Comparison of ENCODE assay signal across 8 cellular contexts in genomic region chr2:86337235-86338099, GRCh38. TPM values are rescaled to one million over a fixed set of nuclear protein-coding genes. Genes with fewer than 3 reads are reported as not detected.
DNase-seq lines count a peak whose midpoint lies in the region; ATAC-seq and TF ChIP-seq lines count a peak whose summit lies in the region.

Gene REEP1, minus strand, starts transcription at chr2:86337626. Its CDS starts 116 bp downstream, at chr2:86337510.

- TF ChIP-seq CTCF in AG10803 (conservative IDR thresholded peaks at IDR 0.05; ENCODE audit: low read length), result no peak
- no peak for TF ChIP-seq CTCF in thyroid gland (IDR thresholded peaks at IDR 0.05)

- DNase-seq in AG10803 (ENCODE audit: low read depth) (no peak), SW480 (ENCODE audit: low spot score) (peak; percentile 57), mesendoderm (peak; percentile 23), thyroid gland (peak; percentile 7 to 25), globus pallidus (ENCODE audit: low spot score) (no peak), NCI-H1694 (lab: John Stamatoyannopoulos, UW) (no peak)

- no peaks in the 10 kb centered on the region for H3K9me3 ChIP-seq in ectodermal cell (ENCODE audit: control insufficient read depth, low read length)
- no peaks in the 10 kb centered on the region for H3K9me3 ChIP-seq in thyroid gland

- peak within 1 kb of the TSS; percentile 62 for H3K4me2 ChIP-seq in mesendoderm (ENCODE audit: low read length)

- peak within 1 kb of the TSS; percentile 7; the same call in 1 of the 2 replicates for H3K4me3 ChIP-seq in AG10803 (ENCODE audit: low read length)
- peak within 1 kb of the TSS; percentile 52 for H3K4me3 ChIP-seq in ectodermal cell (ENCODE audit: insufficient read depth, low read depth, low read length)
- no peak within 1 kb of the TSS for H3K4me3 ChIP-seq in mesendoderm (ENCODE audit: low read length)
- H3K4me3 ChIP-seq in thyroid gland (replicated peaks in 1 of 3), result peak within 1 kb of the TSS in 1 of 3 donors; percentile 40

- H3K9ac ChIP-seq in mesendoderm (ENCODE audit: low read length), result peak within 1 kb of the TSS; percentile 19

- intact Hi-C loops in thyroid gland (cut with DNase I), result no loop called here

- no peak within 1 kb of the TSS for H2AK5ac ChIP-seq in mesendoderm (ENCODE audit: low read length)

- H3K23ac ChIP-seq in mesendoderm (ENCODE audit: low read length), result no peak within 1 kb of the TSS

- peak within 1 kb of the TSS; percentile 56 for H3K56ac ChIP-seq in mesendoderm (ENCODE audit: low read length)

- H4K8ac ChIP-seq in mesendoderm (ENCODE audit: low read depth, low read length), result no peak within 1 kb of the TSS

- H3K27me3 ChIP-seq in ectodermal cell (ENCODE audit: control insufficient read depth, insufficient read depth, low read length, poor library complexity, severe bottlenecking), result peaks cover 78% of the 10 kb centered on the region
- H3K27me3 ChIP-seq in mesendoderm (ENCODE audit: insufficient read depth, low read length, poor library complexity), result peaks cover 28% of the 10 kb centered on the region
- no peaks in the 10 kb centered on the region for H3K27me3 ChIP-seq in thyroid gland

- no peak within 1 kb of the TSS for H3K4ac ChIP-seq in mesendoderm (ENCODE audit: low read depth, low read length)

- H4K5ac ChIP-seq in mesendoderm (ENCODE audit: low read length), result no peak within 1 kb of the TSS

- no peak within 1 kb of the TSS for H2BK5ac ChIP-seq in mesendoderm (ENCODE audit: low read length)

- no peak within 1 kb of the TSS for H3K27ac ChIP-seq in ectodermal cell (ENCODE audit: insufficient read depth, low read depth, low read length, poor library complexity, severe bottlenecking)
- no peak within 1 kb of the TSS for H3K27ac ChIP-seq in mesendoderm (ENCODE audit: low read depth, low read length)
- no peak within 1 kb of the TSS for H3K27ac ChIP-seq in thyroid gland

- ATAC-seq in GM19351 (IDR thresholded peaks at IDR 0.05; ENCODE audit: unreplicated experiment), result peak; percentile 51

- no peaks in the 10 kb centered on the region for H3K79me1 ChIP-seq in mesendoderm (ENCODE audit: low read length)

- H3K4me1 ChIP-seq in ectodermal cell (ENCODE audit: control insufficient read depth, insufficient read depth, low read length), result peaks cover 6% of the 10 kb centered on the region
- no peaks in the 10 kb centered on the region for H3K4me1 ChIP-seq in mesendoderm (ENCODE audit: control insufficient read depth, low read depth, low read length)
- H3K4me1 ChIP-seq in thyroid gland, result peaks cover 5 to 13% of the 10 kb centered on the region in 2 donors

- TF ChIP-seq POLR2A in thyroid gland (IDR thresholded peaks at IDR 0.05), result no peak

- 0 to 1% methylated on average over 102 of the region's 102 CpGs for WGBS in ectodermal cell, 2 experiments
- no CpG with 5 or more reads among the region's 102 CpGs for WGBS in mesendoderm (ENCODE audit: extremely low coverage, insufficient coverage, low lambda C conversion rate)
- 0 to 4% methylated on average over 3 to 4 of the region's 102 CpGs for WGBS in thyroid gland, 2 donors

- no peak within 1 kb of the TSS for H2BK15ac ChIP-seq in mesendoderm (replicated peaks; ENCODE audit: low read depth)

- no peaks in the 10 kb centered on the region for H3K79me2 ChIP-seq in mesendoderm (ENCODE audit: control insufficient read depth, insufficient read depth, low read length)

- peak within 1 kb of the TSS; percentile 47 for H3K18ac ChIP-seq in mesendoderm (ENCODE audit: low read length)

- H3K36me3 ChIP-seq in ectodermal cell (ENCODE audit: control insufficient read depth, insufficient read depth, low read length) (no peaks in the 10 kb centered on the region), mesendoderm (ENCODE audit: control insufficient read depth, insufficient read depth, low read length) (no peaks in the 10 kb centered on the region), thyroid gland (no peaks in the 10 kb centered on the region)

- no peak within 1 kb of the TSS for H2BK120ac ChIP-seq in mesendoderm (ENCODE audit: low read depth, low read length)

RNA-seq across cellular contexts. Expression of gene REEP1, which starts in this region (rescaled TPM):
- 1.6 TPM for polyA plus RNA-seq in ectodermal cell (2013, experiment 1 of 4)
- 1.6 TPM for polyA plus RNA-seq in ectodermal cell (2013, experiment 2 of 4)
- polyA plus RNA-seq in ectodermal cell (2013, experiment 3 of 4), result 1.0 TPM
- 1.1 TPM for polyA plus RNA-seq in ectodermal cell (2013, experiment 4 of 4)
- polyA plus RNA-seq in mesendoderm (2013, experiment 1 of 2), result 0.69 TPM
- 0.77 TPM for polyA plus RNA-seq in mesendoderm (2013, experiment 2 of 2)
- total RNA-seq in thyroid gland, result 1 to 10 TPM; 2.5 to 7.1 (median 5.5) TPM

Comparison
In these comparisons a context has a peak if more than half of its experiments do, and no peak if none do; other contexts are left out.
1. DNase-seq: peak in SW480 (single experiment), mesendoderm (single experiment) and thyroid gland (2 of 2); none in AG10803 (single experiment), globus pallidus (single experiment) and NCI-H1694 (single experiment).